Comparison of ENCODE assay signal across 8 cellular contexts in the genomic region with DNA sequence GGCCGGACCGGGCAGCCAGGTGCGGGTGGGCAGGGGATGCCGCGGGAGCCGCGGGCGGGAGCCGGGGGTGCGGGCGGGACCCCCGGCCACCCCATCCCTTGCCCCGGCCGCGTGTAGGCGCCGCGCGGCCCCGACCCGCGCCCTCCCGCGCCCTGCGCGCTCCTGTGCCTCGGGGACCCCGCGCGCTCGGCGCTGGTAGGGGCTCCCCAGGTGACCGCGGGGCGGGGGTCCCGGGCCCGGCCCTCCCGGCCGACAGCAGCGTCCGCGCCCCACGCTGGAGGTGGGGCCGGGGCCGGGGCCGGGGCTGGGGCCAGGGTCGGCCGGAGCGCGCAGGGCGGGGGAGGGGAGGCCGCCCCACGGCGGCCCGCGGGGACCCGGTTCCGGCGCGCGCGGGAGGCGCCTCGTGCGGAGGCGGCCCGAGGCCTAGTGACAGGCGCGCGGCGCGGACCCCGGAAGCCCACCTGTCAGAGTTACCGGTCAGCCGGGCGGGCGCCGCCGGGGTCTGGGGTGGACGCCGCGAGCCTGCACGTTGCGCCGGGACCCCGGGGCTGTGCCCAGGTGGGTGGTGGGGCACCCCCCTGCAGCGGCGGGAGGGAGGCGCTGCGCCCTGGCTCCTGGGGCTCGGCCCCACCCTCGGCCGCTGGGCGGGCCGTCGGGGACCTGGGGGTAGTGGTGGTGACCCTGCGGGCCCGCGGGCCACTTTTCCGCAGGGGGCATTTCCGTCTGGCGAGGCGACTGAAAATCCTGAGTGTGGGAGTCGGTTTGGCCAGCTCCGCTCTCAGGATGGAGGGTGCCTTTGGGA. TPM values are rescaled to one million over a fixed set of nuclear protein-coding genes. Genes with fewer than 3 reads are reported as not detected.
DNase-seq lines count a peak whose midpoint lies in the region; ATAC-seq, FAIRE-seq and TF ChIP-seq lines count a peak whose summit lies in the region.

No MANE protein-coding gene starts in this region.

- H3K36me3 ChIP-seq in ES-I3 (ENCODE audit: insufficient read depth, low read length) (no peaks in the 10 kb centered on the region), right atrium auricular region (peaks cover 8% of the 10 kb centered on the region), gastrocnemius medialis (peaks cover 0 to 7% of the 10 kb centered on the region in 2 donors)

- CTCF ChIA-PET in activated naive CD4-positive, alpha-beta T cell treated with anti-CD3 and anti-CD28 coated beads for 36 hours (lab: Charles Lee), result interaction anchor here (0.7 kb wide), 2 partner anchors 30 to 979 kb away, joined by 3 to 4 read pairs; no protein-coding TSS in a partner anchor

- peaks cover 37% of the 10 kb centered on the region for H3K36me3 Mint-ChIP-seq in activated naive CD4-positive, alpha-beta T cell treated with anti-CD3 and anti-CD28 coated beads for 36 hours (ENCODE audit: low read depth)

- peak overlapping the region; percentile 82 for H3K4me3 Mint-ChIP-seq in activated naive CD4-positive, alpha-beta T cell treated with anti-CD3 and anti-CD28 coated beads for 36 hours

- peak overlapping the region; percentile 73 for H3K9ac ChIP-seq in ES-I3 (ENCODE audit: low read depth, low read length)

- in situ Hi-C loops in gastrocnemius medialis (cut with MboI; ENCODE audit: low sequenced_read_pairs in 4 of 4), result no loop called here

- H3K27ac ChIP-seq in right atrium auricular region, result no peak overlapping the region
- no peak overlapping the region for H3K27ac ChIP-seq in gastrocnemius medialis

- no peaks in the 10 kb centered on the region for H3K9me3 ChIP-seq in ES-I3 (ENCODE audit: control insufficient read depth, insufficient read depth, low read length)
- no peaks in the 10 kb centered on the region for H3K9me3 ChIP-seq in right atrium auricular region
- H3K9me3 ChIP-seq in gastrocnemius medialis, result no peaks in the 10 kb centered on the region

- peaks cover 42% of the 10 kb centered on the region for H3K4me1 Mint-ChIP-seq in activated naive CD4-positive, alpha-beta T cell treated with anti-CD3 and anti-CD28 coated beads for 36 hours (ENCODE audit: low read depth)

- H3K4me3 ChIP-seq in right atrium auricular region (peak overlapping the region; percentile 51 to 63), gastrocnemius medialis (peak overlapping the region; percentile 40 to 58 (median 54))

- no peak for TF ChIP-seq POLR2A in gastrocnemius medialis (IDR thresholded peaks at IDR 0.05)

- FAIRE-seq in HTR-8/SVneo (lab: Jason Lieb, UNC), result no peak

- TF ChIP-seq CTCF in right atrium auricular region (IDR thresholded peaks at IDR 0.05) (no peak), gastrocnemius medialis (IDR thresholded peaks at IDR 0.05 in 4 of 5, conservative IDR thresholded peaks at IDR 0.05 in 1 of 5) (no peak)

- DNase-seq in HuH-7.5 (ENCODE audit: low spot score) (peak; percentile 42), right atrium auricular region (ENCODE audit: low spot score) (peak; percentile 56), gastrocnemius medialis (no peak), HTR-8/SVneo (ENCODE audit: insufficient read length, low spot score) (no peak), DMS79 (lab: John Stamatoyannopoulos, UW) (no peak)
- peak; percentile 18 for DNase-seq in activated naive CD4-positive, alpha-beta T cell treated with anti-CD3 and anti-CD28 coated beads for 36 hours

- peak overlapping the region; percentile 82 for H3K27ac Mint-ChIP-seq in activated naive CD4-positive, alpha-beta T cell treated with anti-CD3 and anti-CD28 coated beads for 36 hours

- ATAC-seq in GM21528 (IDR thresholded peaks at IDR 0.05; ENCODE audit: low FRiP score, unreplicated experiment) (peak; percentile 37), gastrocnemius medialis (no peak)

- H3K27me3 Mint-ChIP-seq in activated naive CD4-positive, alpha-beta T cell treated with anti-CD3 and anti-CD28 coated beads for 36 hours (ENCODE audit: low read depth), result no peaks in the 10 kb centered on the region

- H3K9me3 Mint-ChIP-seq in activated naive CD4-positive, alpha-beta T cell treated with anti-CD3 and anti-CD28 coated beads for 36 hours, result no peaks in the 10 kb centered on the region

- intact Hi-C loops in activated naive CD4-positive, alpha-beta T cell treated with anti-CD3 and anti-CD28 coated beads for 36 hours (cut with micrococcal nuclease), result loop anchor here (1.0 kb wide), 2 partner anchors 95 to 377 kb away; a partner anchor contains a TSS
- intact Hi-C loops in gastrocnemius medialis (cut with DNase I; ENCODE audit: low total_unique reads), result no loop called here

- H3K4me1 ChIP-seq in ES-I3 (ENCODE audit: insufficient read depth, low read length), result 0 out of 2 replicates have a peak, but pooled peaks cover 7% of the 10 kb centered on the region
- peaks cover 0 to 19% of the 10 kb centered on the region in 2 donors for H3K4me1 ChIP-seq in right atrium auricular region
- peaks cover 0 to 2% of the 10 kb centered on the region in 2 donors for H3K4me1 ChIP-seq in gastrocnemius medialis

- H3K27me3 ChIP-seq in right atrium auricular region (no peaks in the 10 kb centered on the region), gastrocnemius medialis (no peaks in the 10 kb centered on the region)

RNA-seq across cellular contexts. Expression of a gene that starts 0.5 kb away (rescaled TPM):
- total RNA-seq in activated naive CD4-positive, alpha-beta T cell treated with anti-CD3 and anti-CD28 coated beads for 36 hours, result 100 to 1,000 TPM; 157 to 161 TPM
- 10 to 100 TPM; 34.4 to 40.4 TPM for total RNA-seq in right atrium auricular region
- 10 to 100 TPM; 14.9 to 35.4 (median 29.1) TPM for total RNA-seq in gastrocnemius medialis

Comparison
In these comparisons a context has a peak if more than half of its experiments do, and no peak if none do; other contexts are left out.
1. DNase-seq: peak in HuH-7.5 (single experiment), activated naive CD4-positive, alpha-beta T cell treated with anti-CD3 and anti-CD28 coated beads for 36 hours (single experiment) and right atrium auricular region (single experiment); none in gastrocnemius medialis (0 of 2), HTR-8/SVneo (single experiment) and DMS79 (single experiment).